In genomic region chr20:52529856-52530255, GRCh38 we compare ENCODE assay signal across 24 cellular contexts.
DNase-seq lines count a peak whose midpoint lies in the region; ATAC-seq and TF ChIP-seq lines count a peak whose summit lies in the region.
"Had no signal": no experiment of that assay in that cellular context is flagged by ENCODE, and none has a peak within 500 bp of the region (broad histone marks: within the 10 kb centered on the region; RNA-seq: fewer than 3 reads in every experiment).

No MANE protein-coding gene starts in this region.

- POLR2A ChIA-PET in CD8-positive, alpha-beta T cell (lab: Charles Lee): interaction anchor here (0.6 kb wide), 1 partner anchor 1002 kb away, joined by 3 read pairs; no protein-coding TSS in a partner anchor

- peaks cover 19% of the 10 kb centered on the region for H3K27me3 Mint-ChIP-seq in CD8-positive, alpha-beta T cell (ENCODE audit: low read depth)
- H3K27me3 Mint-ChIP-seq: activated B cell treated with CpG ODN at 0.5 μM for 24 hours; dendritic cell treated with granulocyte-macrophage colony-stimulating factor and Interleukin-4, amounts not matched to agents 40 ng/mL and 50 ng/mL, for 4 days had no signal

- H3K27me3 ChIP-seq in kidney epithelial cell (ENCODE audit: control insufficient read depth, insufficient read depth, low read length): no peaks in the 10 kb centered on the region
- no peaks in the 10 kb centered on the region for H3K27me3 ChIP-seq in CD8-positive, alpha-beta T cell (ENCODE audit: insufficient read depth, low read length)
- H3K27me3 ChIP-seq: ascending aorta, foreskin keratinocyte, testis had no signal

- H3K4me1 Mint-ChIP-seq in CD8-positive, alpha-beta T cell (ENCODE audit: low read depth): no peaks in the 10 kb centered on the region
- H3K4me1 Mint-ChIP-seq: natural killer cell; stimulated activated naive B cell treated with anti-CD40 and anti-IgM and Interleukin-4, amounts not matched to agents 10 μg/mL and 1 μg/mL and 100 μg/mL, for 72 hours had no signal

- CTCF ChIA-PET in CD8-positive, alpha-beta T cell (lab: Charles Lee): no interaction called here

- no peak for TF ChIP-seq CTCF in kidney epithelial cell (IDR thresholded peaks at IDR 0.05; ENCODE audit: insufficient read depth, low read length, poor library complexity, severe bottlenecking)
- no peak for TF ChIP-seq CTCF in CD8-positive, alpha-beta T cell (IDR thresholded peaks at IDR 0.05)

- no peaks in the 10 kb centered on the region for H3K36me3 Mint-ChIP-seq in CD8-positive, alpha-beta T cell
- H3K36me3 Mint-ChIP-seq: activated naive CD4-positive, alpha-beta T cell treated with anti-CD3 and anti-CD28 coated beads, Interleukin-2, amount 50 U/mL, for 72 hours; natural killer cell; stimulated activated naive B cell treated with anti-CD40 and anti-IgM and Interleukin-4, amounts not matched to agents 10 μg/mL and 1 μg/mL and 100 μg/mL, for 72 hours had no signal

- intact Hi-C loops in CD8-positive, alpha-beta T cell (cut with DNase I, micrococcal nuclease): no loop called here

- H3K9me3 Mint-ChIP-seq in CD8-positive, alpha-beta T cell: no peaks in the 10 kb centered on the region

- H3K27ac ChIP-seq in CD8-positive, alpha-beta T cell (ENCODE audit: low read depth, low read length): no peak overlapping the region
- H3K27ac ChIP-seq: ascending aorta, foreskin keratinocyte, spleen, testis had no signal

- ATAC-seq in CD8-positive, alpha-beta T cell: no peak
- ATAC-seq in GM19351 (IDR thresholded peaks at IDR 0.05; ENCODE audit: unreplicated experiment): no peak
- ATAC-seq: activated naive CD4-positive, alpha-beta T cell treated with anti-CD3 and anti-CD28 coated beads, Interleukin-2, amount 50 U/mL, for 72 hours; foreskin keratinocyte; natural killer cell; stimulated activated naive B cell treated with anti-CD40 and anti-IgM and Interleukin-4, amounts not matched to agents 10 μg/mL and 1 μg/mL and 100 μg/mL, for 72 hours had no signal

- no peaks in the 10 kb centered on the region for H3K36me3 ChIP-seq in kidney epithelial cell (ENCODE audit: control insufficient read depth, insufficient read depth, low read length)
- H3K36me3 ChIP-seq in CD8-positive, alpha-beta T cell (ENCODE audit: insufficient read depth, low read length): no peaks in the 10 kb centered on the region
- H3K36me3 ChIP-seq: ascending aorta, spleen had no signal

- H3K27ac Mint-ChIP-seq in CD8-positive, alpha-beta T cell: no peak overlapping the region
- H3K27ac Mint-ChIP-seq: activated B cell treated with CpG ODN at 0.5 μM for 24 hours; activated naive CD4-positive, alpha-beta T cell treated with anti-CD3 and anti-CD28 coated beads, Interleukin-2, amount 50 U/mL, for 72 hours; dendritic cell treated with granulocyte-macrophage colony-stimulating factor and Interleukin-4, amounts not matched to agents 40 ng/mL and 50 ng/mL, for 4 days; natural killer cell; stimulated activated naive B cell treated with anti-CD40 and anti-IgM and Interleukin-4, amounts not matched to agents 10 μg/mL and 1 μg/mL and 100 μg/mL, for 72 hours had no signal

- DNase-seq in GM03348 (ENCODE audit: low spot score) (peak; percentile 51), amniotic epithelial cell (ENCODE audit: low read depth) (peak; percentile 74), kidney epithelial cell (ENCODE audit: low read depth) (peak; percentile 60), iPS-NIHi7 (ENCODE audit: extremely low spot score) (no peak), NCI-H1694 treated with DMSO at 0.1 percent for 48 hours (lab: John Stamatoyannopoulos, UW) (no peak)
- no peak for DNase-seq in CD8-positive, alpha-beta T cell
- DNase-seq: activated B cell treated with CpG ODN at 0.5 μM for 24 hours; central memory CD4-positive, alpha-beta T cell; DMS79; foreskin keratinocyte; natural killer cell; NCI-H2107; NCI-H446; NCI-H82; retina; spleen; stimulated activated CD4-positive, alpha-beta T cell treated with anti-CD3 and anti-CD28 coated beads, Interleukin-4, amount 100 ng/mL, for 24 hours; stimulated activated naive B cell treated with anti-CD40 and anti-IgM and Interleukin-4, amounts not matched to agents 10 μg/mL and 1 μg/mL and 100 μg/mL, for 72 hours; T-helper 9 cell; testis had no signal

- no peak overlapping the region for H3K4me3 Mint-ChIP-seq in CD8-positive, alpha-beta T cell
- H3K4me3 Mint-ChIP-seq: activated B cell treated with CpG ODN at 0.5 μM for 24 hours; dendritic cell treated with granulocyte-macrophage colony-stimulating factor and Interleukin-4, amounts not matched to agents 40 ng/mL and 50 ng/mL, for 4 days; natural killer cell; stimulated activated naive B cell treated with anti-CD40 and anti-IgM and Interleukin-4, amounts not matched to agents 10 μg/mL and 1 μg/mL and 100 μg/mL, for 72 hours had no signal

- no peak overlapping the region for H3K4me3 ChIP-seq in kidney epithelial cell (ENCODE audit: low read depth, low read length)
- H3K4me3 ChIP-seq in CD8-positive, alpha-beta T cell (ENCODE audit: low read depth, low read length): no peak overlapping the region
- H3K4me3 ChIP-seq: ascending aorta, spleen, testis had no signal

- H3K9me3 ChIP-seq in CD8-positive, alpha-beta T cell (ENCODE audit: low read length): no peaks in the 10 kb centered on the region
- H3K9me3 ChIP-seq: ascending aorta, testis had no signal

- H3K4me1 ChIP-seq in CD8-positive, alpha-beta T cell (ENCODE audit: insufficient read depth, low read length): no peaks in the 10 kb centered on the region
- H3K4me1 ChIP-seq: ascending aorta, foreskin keratinocyte, spleen, testis had no signal

Comparison
In these comparisons a context has a peak if more than half of its experiments do, and no peak if none do; other contexts are left out.
1. DNase-seq: peak in GM03348 (single experiment), amniotic epithelial cell (single experiment) and kidney epithelial cell (single experiment); none in CD8-positive, alpha-beta T cell (0 of 7), iPS-NIHi7 (single experiment) and NCI-H1694 treated with DMSO at 0.1 percent for 48 hours (single experiment).